Comparison of ENCODE assay signal across 8 cellular contexts in genomic region chr6:53066059-53066406, GRCh38. TPM values are rescaled to one million over a fixed set of nuclear protein-coding genes. Genes with fewer than 3 reads are reported as not detected.
DNase-seq lines count a peak whose midpoint lies in the region; ATAC-seq and TF ChIP-seq lines count a peak whose summit lies in the region.

No MANE protein-coding gene starts in this region.

- peaks cover 10% of the 10 kb centered on the region for H3K36me3 ChIP-seq in DND-41 (ENCODE audit: insufficient read depth, low read length)
- peaks cover 11% of the 10 kb centered on the region; the same call in 1 of the 2 replicates for H3K36me3 ChIP-seq in KOPT-K1 (ENCODE audit: insufficient read depth, low read length)
- H3K36me3 ChIP-seq in lower lobe of right lung, result no peaks in the 10 kb centered on the region

- CTCF ChIA-PET in activated CD4-positive, alpha-beta memory T cell treated with anti-CD3 and anti-CD28 coated beads, Interleukin-2, amount 10 ng/mL, durations not matched to agents 7 days and 5 days (lab: Charles Lee), result interaction anchor here (1.1 to 3.1 kb wide), 6 partner anchors 18 to 282 kb away, joined by 3 to 12 read pairs (median 4); partner anchors contain the start of gene GSTA4

- H3K79me2 ChIP-seq in DND-41 (ENCODE audit: insufficient read depth, low read length), result peaks cover 41% of the 10 kb centered on the region

- H3K9me3 ChIP-seq in DND-41 (ENCODE audit: insufficient read depth, low read length, severe bottlenecking) (no peaks in the 10 kb centered on the region), KOPT-K1 (ENCODE audit: insufficient read depth, low read length, poor library complexity, severe bottlenecking) (no peaks in the 10 kb centered on the region), lower lobe of right lung (no peaks in the 10 kb centered on the region)

- intact Hi-C loops in lower lobe of right lung (cut with DNase I), result no loop called here

- peak overlapping the region; percentile 92 for H3K9ac ChIP-seq in DND-41 (ENCODE audit: low read depth, low read length)

- H3K9me3 Mint-ChIP-seq in activated CD4-positive, alpha-beta memory T cell treated with anti-CD3 and anti-CD28 coated beads, Interleukin-2, amount 10 ng/mL, durations not matched to agents 7 days and 5 days, result no peaks in the 10 kb centered on the region

- peak overlapping the region; percentile 99 for H3K4me3 Mint-ChIP-seq in activated CD4-positive, alpha-beta memory T cell treated with anti-CD3 and anti-CD28 coated beads, Interleukin-2, amount 10 ng/mL, durations not matched to agents 7 days and 5 days

- H3K36me3 Mint-ChIP-seq in activated CD4-positive, alpha-beta memory T cell treated with anti-CD3 and anti-CD28 coated beads, Interleukin-2, amount 10 ng/mL, durations not matched to agents 7 days and 5 days (ENCODE audit: low read depth), result peaks cover 9% of the 10 kb centered on the region

- H3K27me3 Mint-ChIP-seq in activated CD4-positive, alpha-beta memory T cell treated with anti-CD3 and anti-CD28 coated beads, Interleukin-2, amount 10 ng/mL, durations not matched to agents 7 days and 5 days, result no peaks in the 10 kb centered on the region

- H3K4me1 ChIP-seq in DND-41 (ENCODE audit: insufficient read depth, low read length) (peaks cover 35% of the 10 kb centered on the region), lower lobe of right lung (peaks cover 41% of the 10 kb centered on the region)

- peak overlapping the region; percentile 70 for H3K27ac Mint-ChIP-seq in activated CD4-positive, alpha-beta memory T cell treated with anti-CD3 and anti-CD28 coated beads, Interleukin-2, amount 10 ng/mL, durations not matched to agents 7 days and 5 days

- H3K27ac ChIP-seq in DND-41 (ENCODE audit: low read length) (peak overlapping the region; percentile 88), KOPT-K1 (ENCODE audit: low read depth, low read length, poor library complexity, severe bottlenecking) (peak overlapping the region; percentile 74), lower lobe of right lung (peak overlapping the region; percentile 90)

- peak overlapping the region; percentile 94 for H3K4me2 ChIP-seq in DND-41 (ENCODE audit: insufficient read depth, low read length)

- H4K20me1 ChIP-seq in DND-41 (ENCODE audit: insufficient read depth, low read length), result peaks cover 13% of the 10 kb centered on the region; the same call in 1 of the 2 replicates

- ATAC-seq in DND-41 (ENCODE audit: insufficient read depth, low read depth) (peak; percentile 8; the same call in 2 of the 3 replicates), lower lobe of right lung (peak; percentile 7 to 9), HG03097 (IDR thresholded peaks at IDR 0.05; ENCODE audit: low FRiP score, unreplicated experiment) (no peak), GM21390 (IDR thresholded peaks at IDR 0.05; ENCODE audit: unreplicated experiment) (no peak)

- H3K4me1 Mint-ChIP-seq in activated CD4-positive, alpha-beta memory T cell treated with anti-CD3 and anti-CD28 coated beads, Interleukin-2, amount 10 ng/mL, durations not matched to agents 7 days and 5 days, result peaks cover 55% of the 10 kb centered on the region

- H3K27me3 ChIP-seq in DND-41 (ENCODE audit: insufficient read depth, low read length, poor library complexity), result no peaks in the 10 kb centered on the region
- H3K27me3 ChIP-seq in lower lobe of right lung (ENCODE audit: low read depth), result no peaks in the 10 kb centered on the region

- DNase-seq in DND-41, result peak; percentile 58
- peak; percentile 41 for DNase-seq in activated CD4-positive, alpha-beta memory T cell treated with anti-CD3 and anti-CD28 coated beads, Interleukin-2, amount 10 ng/mL, durations not matched to agents 7 days and 5 days
- peak; percentile 23 for DNase-seq in effector CD8-positive, alpha-beta T cell (lab: John Stamatoyannopoulos, UW)
- DNase-seq in lower lobe of right lung, result peak; percentile 64
- DNase-seq in stimulated activated CD8-positive, alpha-beta memory T cell treated with anti-CD3 and anti-CD28 coated beads, Interleukin-12 subunit alpha, Interleukin-12 subunit beta, amount 100 ng/mL, for 4 hours (ENCODE audit: low read depth), result peak; percentile 10

- H2AFZ ChIP-seq in DND-41 (ENCODE audit: low read depth, low read length), result peak overlapping the region; percentile 93

- H3K4me3 ChIP-seq in DND-41 (ENCODE audit: low read depth in 1 of 2, low read length in 2 of 2), result peak overlapping the region; percentile 66 to 77
- H3K4me3 ChIP-seq in lower lobe of right lung, result peak overlapping the region; percentile 83

- peak; percentile 11 for TF ChIP-seq CTCF in DND-41 (IDR thresholded peaks at IDR 0.05; ENCODE audit: borderline replicate concordance, extremely low read depth, low read length, poor library complexity, severe bottlenecking)
- TF ChIP-seq CTCF in lower lobe of right lung (IDR thresholded peaks at IDR 0.05), result no peak

- POLR2A ChIA-PET in activated CD4-positive, alpha-beta memory T cell treated with anti-CD3 and anti-CD28 coated beads, Interleukin-2, amount 10 ng/mL, durations not matched to agents 7 days and 5 days (lab: Charles Lee), result interaction anchor here (0.5 to 2.1 kb wide), 15 partner anchors 11 to 780 kb away, joined by 3 to 19 read pairs (median 3); partner anchors contain the start of genes ELOVL5, GSTA4 and LRRC1

RNA-seq across cellular contexts. Expression of gene FBXO9, which starts 0.8 kb away (rescaled TPM):
- total RNA-seq in activated CD4-positive, alpha-beta memory T cell treated with anti-CD3 and anti-CD28 coated beads, Interleukin-2, amount 10 ng/mL, durations not matched to agents 7 days and 5 days, result 10 to 100 TPM; 72.2 to 74.1 TPM
- total RNA-seq in lower lobe of right lung, result 112 TPM

RNA-seq across cellular contexts. Expression of gene CILK1, which starts 4.4 kb away (rescaled TPM):
- 10 to 100 TPM in 1 of 2 experiments, 1 to 10 TPM in 1; 9.9 to 10.5 TPM for total RNA-seq in activated CD4-positive, alpha-beta memory T cell treated with anti-CD3 and anti-CD28 coated beads, Interleukin-2, amount 10 ng/mL, durations not matched to agents 7 days and 5 days
- total RNA-seq in lower lobe of right lung, result 16.0 TPM

Comparison
In these comparisons a context has a peak if more than half of its experiments do, and no peak if none do; other contexts are left out.
1. ATAC-seq: peak in DND-41 (single experiment) and lower lobe of right lung (2 of 2); none in HG03097 (single experiment) and GM21390 (single experiment).
2. DNase-seq: peak in every context shown above with its lines; median percentile 64 in lower lobe of right lung; 58 in DND-41; 41 in activated CD4-positive, alpha-beta memory T cell treated with anti-CD3 and anti-CD28 coated beads, Interleukin-2, amount 10 ng/mL, durations not matched to agents 7 days and 5 days; 23 in effector CD8-positive, alpha-beta T cell; 10 in stimulated activated CD8-positive, alpha-beta memory T cell treated with anti-CD3 and anti-CD28 coated beads, Interleukin-12 subunit alpha, Interleukin-12 subunit beta, amount 100 ng/mL, for 4 hours.
3. Peak in every context shown above with its lines, with median percentiles within 50 percentile points of each other: H3K27ac ChIP-seq.